19 cellular contexts compared by ENCODE assay signal in genomic region chr11:74679513-74679865, GRCh38. TPM values are rescaled to one million over a fixed set of nuclear protein-coding genes. Genes with fewer than 3 reads are reported as not detected.
DNase-seq lines count a peak whose midpoint lies in the region; ATAC-seq, FAIRE-seq and TF ChIP-seq lines count a peak whose summit lies in the region.
"Had no signal": no experiment of that assay in that cellular context is flagged by ENCODE, and none has a peak within 500 bp of the region (broad histone marks: within the 10 kb centered on the region; RNA-seq: fewer than 3 reads in every experiment).

No MANE protein-coding gene starts in this region.

- TF ChIP-seq RAD21 in A549 (conservative IDR thresholded peaks at IDR 0.05 in 1 of 2, IDR thresholded peaks at IDR 0.05 in 1 of 2), result no peak

- H3K27me3 Mint-ChIP-seq in endodermal cell (ENCODE audit: insufficient read depth), result peaks cover 12% of the 10 kb centered on the region
- H3K27me3 Mint-ChIP-seq in osteocyte (ENCODE audit: unreplicated experiment), result no peaks in the 10 kb centered on the region

- peaks cover 2% of the 10 kb centered on the region for H3K9me3 Mint-ChIP-seq in endodermal cell
- no peaks in the 10 kb centered on the region for H3K9me3 Mint-ChIP-seq in osteocyte (ENCODE audit: unreplicated experiment)

- CTCF ChIA-PET in A549 (lab: Yijun Ruan, JAX), result interaction anchor here (1.6 to 20.4 kb wide), 3 partner anchors 21 to 60 kb away, joined by 5 to 281 read pairs (median 9); no protein-coding TSS in a partner anchor

- H3K4me2 ChIP-seq in A549, result no peak overlapping the region

- TF ChIP-seq POLR2A in A549 (IDR thresholded peaks at IDR 0.05; ENCODE audit: low read length) (no peak), suprapubic skin (IDR thresholded peaks at IDR 0.05) (no peak)

- peaks cover 13% of the 10 kb centered on the region for H3K27me3 ChIP-seq in endodermal cell (ENCODE audit: control insufficient read depth, insufficient read depth, low read length, poor library complexity, severe bottlenecking)
- no peaks in the 10 kb centered on the region for H3K27me3 ChIP-seq in suprapubic skin
- H3K27me3 ChIP-seq in small intestine (ENCODE audit: control insufficient read depth in 2 of 2, insufficient read depth in 2 of 2, low read length in 2 of 2), result peaks cover 0 to 2% of the 10 kb centered on the region in 2 donors

- no peak for TF ChIP-seq CTCF in A549 (IDR thresholded peaks at IDR 0.05)
- no peak for TF ChIP-seq CTCF in endodermal cell (conservative IDR thresholded peaks at IDR 0.05)
- no peak for TF ChIP-seq CTCF in osteocyte (IDR thresholded peaks at IDR 0.05)
- no peak for TF ChIP-seq CTCF in suprapubic skin (IDR thresholded peaks at IDR 0.05)

- no peak overlapping the region for H3K9ac ChIP-seq in endodermal cell (ENCODE audit: extremely low read depth, low read length, poor library complexity, severe bottlenecking)
- H3K9ac ChIP-seq: GM23248 had no signal

- no peak for ATAC-seq in A549
- ATAC-seq: PC-3 had no signal

- no peak overlapping the region for H3K4me3 Mint-ChIP-seq in endodermal cell
- no peak overlapping the region for H3K4me3 Mint-ChIP-seq in osteocyte (ENCODE audit: unreplicated experiment)

- H3K4me1 ChIP-seq in A549, result peaks cover 44% of the 10 kb centered on the region
- no peaks in the 10 kb centered on the region for H3K4me1 ChIP-seq in endodermal cell (ENCODE audit: control insufficient read depth, insufficient read depth, low read length)
- peaks cover 12% of the 10 kb centered on the region for H3K4me1 ChIP-seq in suprapubic skin
- H3K4me1 ChIP-seq in small intestine (ENCODE audit: control insufficient read depth in 2 of 2, insufficient read depth in 1 of 2, low read depth in 1 of 2, low read length in 1 of 2), result peaks cover 0 to 4% of the 10 kb centered on the region in 2 donors

- no peaks in the 10 kb centered on the region for H3K9me3 ChIP-seq in A549
- no peaks in the 10 kb centered on the region for H3K9me3 ChIP-seq in endodermal cell (ENCODE audit: control insufficient read depth, low read length)
- no peaks in the 10 kb centered on the region for H3K9me3 ChIP-seq in suprapubic skin
- no peaks in the 10 kb centered on the region for H3K9me3 ChIP-seq in small intestine (ENCODE audit: control insufficient read depth, low read depth)

- TF ChIP-seq EP300 in A549 (IDR thresholded peaks at IDR 0.05) (no peak), suprapubic skin (IDR thresholded peaks at IDR 0.05) (no peak)

- H3K36me3 ChIP-seq in endodermal cell (ENCODE audit: control insufficient read depth, insufficient read depth, low read length) (no peaks in the 10 kb centered on the region), suprapubic skin (no peaks in the 10 kb centered on the region), small intestine (ENCODE audit: control insufficient read depth in 2 of 2, insufficient read depth in 2 of 2, low read length in 2 of 2) (no peaks in the 10 kb centered on the region)

- DNase-seq in activated CD8-positive, alpha-beta memory T cell treated with anti-CD3 and anti-CD28 coated beads, Interleukin-2, amount 50 U/mL, for 48 hours, result peak; percentile 44
- DNase-seq in activated CD8-positive, alpha-beta memory T cell treated with anti-CD3 and anti-CD28 coated beads, Interleukin-2, amount 50 U/mL, for 4 hours, result no peak
- DNase-seq in A549 (ENCODE audit: low read depth in 1 of 2, low spot score in 1 of 2), result no peak
- DNase-seq in endodermal cell, result peak; percentile 43
- DNase-seq in osteocyte (ENCODE audit: extremely low spot score, unreplicated experiment), result peak; percentile 82
- DNase-seq in COLO829 (ENCODE audit: low spot score), result no peak
- DNase-seq in suprapubic skin (ENCODE audit: low spot score in 2 of 2), result no peak
- DNase-seq in small intestine, result no peak
- DNase-seq: KBM-7, NCI-H1436 treated with DMSO at 0.1 percent for 48 hours, NCI-H2029 treated with DMSO at 0.1 percent for 48 hours, NCI-H510A treated with DMSO at 0.1 percent for 48 hours, NCI-H82, PC-3 had no signal

- H3K36me3 Mint-ChIP-seq in endodermal cell (ENCODE audit: low read depth), result no peaks in the 10 kb centered on the region
- no peaks in the 10 kb centered on the region for H3K36me3 Mint-ChIP-seq in osteocyte (ENCODE audit: unreplicated experiment)

- 91% methylated on average over 3 of the region's 3 CpGs for WGBS in A549 (ENCODE audit: missing lambda C conversion rate)
- 93 to 100% methylated on average over 1 to 3 of the region's 3 CpGs for WGBS in endodermal cell (ENCODE audit: insufficient coverage in 1 of 2, insufficient read length in 1 of 2), 2 experiments
- 100% methylated on average over 1 of the region's 3 CpGs for WGBS in suprapubic skin
- WGBS in small intestine, 3 donors, result 84 to 93% (median 91%) methylated on average over 3 of the region's 3 CpGs

- H3K27ac ChIP-seq in A549 (peak overlapping the region; percentile 30 to 88; a peak in 5 of 6 replicates), endodermal cell (ENCODE audit: low read depth, low read length) (no peak overlapping the region), suprapubic skin (no peak overlapping the region), small intestine (ENCODE audit: low read depth in 1 of 2, low read length in 1 of 2) (no peak overlapping the region)
- H3K27ac ChIP-seq: C4-2B, GM23248, RWPE1 had no signal

- POLR2A ChIA-PET in A549 (lab: Yijun Ruan, JAX), result no interaction called here

- H3K27ac Mint-ChIP-seq in endodermal cell, result no peak overlapping the region
- no peak overlapping the region for H3K27ac Mint-ChIP-seq in osteocyte (ENCODE audit: unreplicated experiment)

- H3K4me3 ChIP-seq in A549 (no peak overlapping the region), endodermal cell (ENCODE audit: low read length) (no peak overlapping the region), suprapubic skin (no peak overlapping the region), small intestine (ENCODE audit: low read depth in 1 of 2, low read length in 2 of 2) (no peak overlapping the region)
- H3K4me3 ChIP-seq: GM23248 had no signal

- no peak for FAIRE-seq in A549 (lab: Jason Lieb, UNC)
- FAIRE-seq in small intestine (lab: Jason Lieb, UNC), result no peak
- FAIRE-seq: A204.1, GM12892 had no signal

- H3K4me1 Mint-ChIP-seq in endodermal cell (no peaks in the 10 kb centered on the region), osteocyte (ENCODE audit: unreplicated experiment) (peaks cover 5% of the 10 kb centered on the region)

TF ChIP-seq in A549, 52 proteins besides CTCF, POLR2A, EP300 and RAD21:
- no peak for TF ChIP-seq HDAC2 (IDR thresholded peaks at IDR 0.05)
- TF ChIP-seq, protein P1, sequence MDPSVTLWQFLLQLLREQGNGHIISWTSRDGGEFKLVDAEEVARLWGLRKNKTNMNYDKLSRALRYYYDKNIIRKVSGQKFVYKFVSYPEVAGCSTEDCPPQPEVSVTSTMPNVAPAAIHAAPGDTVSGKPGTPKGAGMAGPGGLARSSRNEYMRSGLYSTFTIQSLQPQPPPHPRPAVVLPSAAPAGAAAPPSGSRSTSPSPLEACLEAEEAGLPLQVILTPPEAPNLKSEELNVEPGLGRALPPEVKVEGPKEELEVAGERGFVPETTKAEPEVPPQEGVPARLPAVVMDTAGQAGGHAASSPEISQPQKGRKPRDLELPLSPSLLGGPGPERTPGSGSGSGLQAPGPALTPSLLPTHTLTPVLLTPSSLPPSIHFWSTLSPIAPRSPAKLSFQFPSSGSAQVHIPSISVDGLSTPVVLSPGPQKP (IDR thresholded peaks at IDR 0.05; ENCODE audit: low read depth, low read length), result no peak
- TF ChIP-seq EHF (CRISPR knock-in tag; IDR thresholded peaks at IDR 0.05), result no peak
- no peak for TF ChIP-seq FOXS1 (CRISPR knock-in tag; IDR thresholded peaks at IDR 0.05)
- TF ChIP-seq HEYL (CRISPR knock-in tag; IDR thresholded peaks at IDR 0.05), result no peak
- TF ChIP-seq PBX3 (IDR thresholded peaks at IDR 0.05), result no peak
- TF ChIP-seq RCOR1 (IDR thresholded peaks at IDR 0.05; ENCODE audit: low read depth, low read length), result no peak
- no peak for TF ChIP-seq MAX (IDR thresholded peaks at IDR 0.05)
- no peak for TF ChIP-seq CHD4 (IDR thresholded peaks at IDR 0.05; ENCODE audit: borderline replicate concordance)

RNA-seq across cellular contexts. Expression of gene CHRDL2, which starts 51.7 kb away (rescaled TPM):
- polyA plus RNA-seq in A549 (2011; rRNA removed) (1.8 and 2.3 TPM in 2 replicates), A549 (2017; fragmentation: RNase III; extraction: RNeasy Plus Mini Kit Qiagen cat#74134 plus additional on column Dnase treatment) (2.6 to 5.8 TPM (median 5.4 TPM) in 3 replicates), small intestine (1 to 10 TPM; 1.9 to 8.0 (median 3.1) TPM)
- 4.9 and 6.3 TPM in 2 replicates for polyA plus RNA-seq in A549 (2012; cell fraction: cytosol; rRNA removed)
- 5.5 and 5.8 TPM in 2 replicates for polyA plus RNA-seq in A549 (2012; cell fraction: nucleus; rRNA removed)
- 1.7 and 3.4 TPM in 2 replicates for polyA minus RNA-seq in A549 (2011; rRNA and poly(A)+ RNA removed)
- total RNA-seq in endodermal cell (1 to 10 TPM in 1 of 2 donors, under 1 TPM in 1; 0.44 to 1.2 TPM), osteocyte (not detected in 2 replicates), suprapubic skin (not detected)
- 0.53 TPM for polyA plus RNA-seq in endodermal cell (2013, experiment 1 of 2)
- polyA plus RNA-seq in endodermal cell (2013, experiment 2 of 2), result 0.33 TPM
- total RNA-seq: GM23248, PC-3 had no signal
- polyA plus RNA-seq: GM23248 had no signal

Comparison
In these comparisons a context has a peak if more than half of its experiments do, and no peak if none do; other contexts are left out.
1. DNase-seq: peak in activated CD8-positive, alpha-beta memory T cell treated with anti-CD3 and anti-CD28 coated beads, Interleukin-2, amount 50 U/mL, for 48 hours (single experiment), endodermal cell (single experiment) and osteocyte (single experiment); none in activated CD8-positive, alpha-beta memory T cell treated with anti-CD3 and anti-CD28 coated beads, Interleukin-2, amount 50 U/mL, for 4 hours (single experiment), A549 (0 of 2), COLO829 (single experiment), suprapubic skin (0 of 2) and small intestine (single experiment).
2. H3K27ac ChIP-seq: peak in A549 (2 of 2); none in endodermal cell (single experiment), suprapubic skin (single experiment) and small intestine (0 of 2).